ENCODE assay signal across 30 cellular contexts in genomic region chr11:107177106-107177477, GRCh38.
"Had no signal": no experiment of that assay in that cellular context is flagged by ENCODE, and none has a peak within 500 bp of the region (broad histone marks: within the 10 kb centered on the region; RNA-seq: fewer than 3 reads in every experiment).

No MANE protein-coding gene starts in this region.

- H3K27ac ChIP-seq: ascending aorta, esophagus muscularis mucosa, foreskin keratinocyte, gastroesophageal sphincter, heart right ventricle had no signal

- H3K27ac Mint-ChIP-seq: activated CD4-positive, alpha-beta memory T cell treated with anti-CD3 and anti-CD28 coated beads for 36 hours; activated CD4-positive, alpha-beta T cell treated with anti-CD3 and anti-CD28 coated beads for 36 hours; activated CD4-positive, alpha-beta T cell treated with anti-CD3 and anti-CD28 coated beads, Interleukin-2, amount 10 ng/mL, durations not matched to agents 24 days and 14 days; activated CD8-positive, alpha-beta memory T cell treated with anti-CD3 and anti-CD28 coated beads, Interleukin-2, amount 10 ng/mL, durations not matched to agents 7 days and 5 days; activated CD8-positive, alpha-beta T cell treated with anti-CD3 and anti-CD28 coated beads, Interleukin-2, amount 10 ng/mL, durations not matched to agents 7 days and 5 days; activated naive CD4-positive, alpha-beta T cell treated with anti-CD3 and anti-CD28 coated beads, Interleukin-2, amount 10 ng/mL, durations not matched to agents 7 days and 5 days; activated naive CD4-positive, alpha-beta T cell treated with anti-CD3 and anti-CD28 coated beads, Interleukin-2, amount 50 U/mL, for 72 hours; activated naive CD8-positive, alpha-beta T cell treated with anti-CD3 and anti-CD28 coated beads, Interleukin-2, amount 10 ng/mL, durations not matched to agents 7 days and 5 days; activated T-helper 1 cell treated with anti-CD3 and anti-CD28 coated beads, Interleukin-12 subunit alpha, Interleukin-12 subunit beta, Interleukin-2, Interleukin-4 antibody, amounts not matched to agents 30 ng/mL and 10 ng/mL and 1 ng/mL, durations not matched to agents 14 hours and 24 hours and 36 hours; activated T-helper 2 cell treated with anti-CD3 and anti-CD28 coated beads, Interferon-gamma antibody, Interleukin-2, Interleukin-4, amounts not matched to agents 10 μg/mL and 5 μg/mL and 100 μg/mL, durations not matched to agents 14 hours and 24 hours and 36 hours; effector memory CD8-positive, alpha-beta T cell had no signal

- ATAC-seq: activated CD4-positive, alpha-beta T cell treated with anti-CD3 and anti-CD28 coated beads for 36 hours; activated CD8-positive, alpha-beta memory T cell treated with anti-CD3 and anti-CD28 coated beads, Interleukin-2, amount 10 ng/mL, durations not matched to agents 7 days and 5 days; activated CD8-positive, alpha-beta T cell treated with anti-CD3 and anti-CD28 coated beads, Interleukin-2, amount 10 ng/mL, durations not matched to agents 7 days and 5 days; activated naive CD4-positive, alpha-beta T cell treated with anti-CD3 and anti-CD28 coated beads, Interleukin-2, amount 50 U/mL, for 72 hours; effector memory CD8-positive, alpha-beta T cell; foreskin keratinocyte; gastroesophageal sphincter; heart right ventricle had no signal

- H3K36me3 ChIP-seq: ascending aorta, esophagus muscularis mucosa, gastroesophageal sphincter, heart right ventricle had no signal

- H3K4me1 ChIP-seq: ascending aorta, esophagus muscularis mucosa, foreskin keratinocyte, gastroesophageal sphincter, heart right ventricle had no signal

- DNase-seq: activated CD4-positive, alpha-beta memory T cell treated with anti-CD3 and anti-CD28 coated beads for 36 hours; activated CD4-positive, alpha-beta T cell treated with anti-CD3 and anti-CD28 coated beads for 36 hours; activated CD4-positive, alpha-beta T cell treated with anti-CD3 and anti-CD28 coated beads, Interleukin-2, amount 10 ng/mL, durations not matched to agents 24 days and 14 days; activated CD4-positive, CD25-positive, alpha-beta regulatory T cell; activated CD4-positive, CD25-positive, alpha-beta regulatory T cell treated with anti-CD3 and anti-CD28 coated beads, Interleukin-2, amount 50 U/mL, for 72 hours; activated CD8-positive, alpha-beta memory T cell treated with anti-CD3 and anti-CD28 coated beads, Interleukin-2, amount 10 ng/mL, durations not matched to agents 7 days and 5 days; activated CD8-positive, alpha-beta memory T cell treated with anti-CD3 and anti-CD28 coated beads, Interleukin-2, amount 50 U/mL, for 4 hours; activated CD8-positive, alpha-beta T cell treated with anti-CD3 and anti-CD28 coated beads, Interleukin-2, amount 10 ng/mL, durations not matched to agents 7 days and 5 days; activated effector memory CD4-positive, alpha-beta T cell treated with anti-CD3 and anti-CD28 coated beads, Interleukin-2, amount 50 U/mL, for 16 hours; activated naive CD4-positive, alpha-beta T cell; activated naive CD4-positive, alpha-beta T cell treated with anti-CD3 and anti-CD28 coated beads, Interleukin-2, amount 10 ng/mL, durations not matched to agents 7 days and 5 days; activated naive CD8-positive, alpha-beta T cell treated with anti-CD3 and anti-CD28 coated beads, Interleukin-2, amount 10 ng/mL, durations not matched to agents 7 days and 5 days; activated T-cell treated with anti-CD3 and anti-CD28 coated beads, Interleukin-2, amount 50 U/mL, for 1 hour; activated T-cell treated with anti-CD3 and anti-CD28 coated beads, Interleukin-2, amount 50 U/mL, for 48 hours; cortex of kidney; dermis blood vessel endothelial cell; effector CD4-positive, alpha-beta T cell; effector memory CD8-positive, alpha-beta T cell; erythroblast; foreskin keratinocyte; heart right ventricle; T-helper 2 cell had no signal

- H3K9me3 Mint-ChIP-seq: activated naive CD8-positive, alpha-beta T cell treated with anti-CD3 and anti-CD28 coated beads, Interleukin-2, amount 10 ng/mL, durations not matched to agents 7 days and 5 days; activated T-helper 2 cell treated with anti-CD3 and anti-CD28 coated beads, Interferon-gamma antibody, Interleukin-2, Interleukin-4, amounts not matched to agents 10 μg/mL and 5 μg/mL and 100 μg/mL, durations not matched to agents 14 hours and 24 hours and 36 hours; brain; central memory CD8-positive, alpha-beta T cell had no signal

- H3K4me3 Mint-ChIP-seq: activated CD4-positive, alpha-beta memory T cell treated with anti-CD3 and anti-CD28 coated beads for 36 hours; activated CD4-positive, alpha-beta T cell treated with anti-CD3 and anti-CD28 coated beads for 36 hours; activated CD4-positive, alpha-beta T cell treated with anti-CD3 and anti-CD28 coated beads, Interleukin-2, amount 10 ng/mL, durations not matched to agents 24 days and 14 days; activated CD8-positive, alpha-beta memory T cell treated with anti-CD3 and anti-CD28 coated beads, Interleukin-2, amount 10 ng/mL, durations not matched to agents 7 days and 5 days; activated CD8-positive, alpha-beta T cell treated with anti-CD3 and anti-CD28 coated beads, Interleukin-2, amount 10 ng/mL, durations not matched to agents 7 days and 5 days; activated naive CD4-positive, alpha-beta T cell treated with anti-CD3 and anti-CD28 coated beads, Interleukin-2, amount 10 ng/mL, durations not matched to agents 7 days and 5 days; activated naive CD8-positive, alpha-beta T cell treated with anti-CD3 and anti-CD28 coated beads, Interleukin-2, amount 10 ng/mL, durations not matched to agents 7 days and 5 days; activated T-helper 1 cell treated with anti-CD3 and anti-CD28 coated beads, Interleukin-12 subunit alpha, Interleukin-12 subunit beta, Interleukin-2, Interleukin-4 antibody, amounts not matched to agents 30 ng/mL and 10 ng/mL and 1 ng/mL, durations not matched to agents 14 hours and 24 hours and 36 hours; brain; central memory CD8-positive, alpha-beta T cell; effector memory CD8-positive, alpha-beta T cell had no signal

- H3K4me1 Mint-ChIP-seq: activated CD4-positive, alpha-beta T cell treated with anti-CD3 and anti-CD28 coated beads for 36 hours; activated CD4-positive, alpha-beta T cell treated with anti-CD3 and anti-CD28 coated beads, Interleukin-2, amount 10 ng/mL, durations not matched to agents 24 days and 14 days; activated CD8-positive, alpha-beta memory T cell treated with anti-CD3 and anti-CD28 coated beads, Interleukin-2, amount 10 ng/mL, durations not matched to agents 7 days and 5 days; activated naive CD4-positive, alpha-beta T cell treated with anti-CD3 and anti-CD28 coated beads, Interleukin-2, amount 10 ng/mL, durations not matched to agents 7 days and 5 days; activated naive CD8-positive, alpha-beta T cell treated with anti-CD3 and anti-CD28 coated beads, Interleukin-2, amount 10 ng/mL, durations not matched to agents 7 days and 5 days; brain; central memory CD8-positive, alpha-beta T cell had no signal

- H3K9me3 ChIP-seq: ascending aorta, esophagus muscularis mucosa, gastroesophageal sphincter had no signal

- H3K27me3 Mint-ChIP-seq: activated CD4-positive, alpha-beta memory T cell treated with anti-CD3 and anti-CD28 coated beads for 36 hours; activated CD4-positive, alpha-beta T cell treated with anti-CD3 and anti-CD28 coated beads for 36 hours; activated CD4-positive, alpha-beta T cell treated with anti-CD3 and anti-CD28 coated beads, Interleukin-2, amount 10 ng/mL, durations not matched to agents 24 days and 14 days; activated CD8-positive, alpha-beta memory T cell treated with anti-CD3 and anti-CD28 coated beads, Interleukin-2, amount 10 ng/mL, durations not matched to agents 7 days and 5 days; activated naive CD4-positive, alpha-beta T cell treated with anti-CD3 and anti-CD28 coated beads, Interleukin-2, amount 10 ng/mL, durations not matched to agents 7 days and 5 days; activated naive CD8-positive, alpha-beta T cell treated with anti-CD3 and anti-CD28 coated beads, Interleukin-2, amount 10 ng/mL, durations not matched to agents 7 days and 5 days; brain; central memory CD8-positive, alpha-beta T cell; effector memory CD8-positive, alpha-beta T cell had no signal

- H3K36me3 Mint-ChIP-seq: activated CD4-positive, alpha-beta memory T cell treated with anti-CD3 and anti-CD28 coated beads for 36 hours; activated CD8-positive, alpha-beta memory T cell treated with anti-CD3 and anti-CD28 coated beads, Interleukin-2, amount 10 ng/mL, durations not matched to agents 7 days and 5 days; activated naive CD4-positive, alpha-beta T cell treated with anti-CD3 and anti-CD28 coated beads, Interleukin-2, amount 10 ng/mL, durations not matched to agents 7 days and 5 days; activated naive CD8-positive, alpha-beta T cell treated with anti-CD3 and anti-CD28 coated beads, Interleukin-2, amount 10 ng/mL, durations not matched to agents 7 days and 5 days; brain had no signal

- H3K4me3 ChIP-seq: ascending aorta, esophagus muscularis mucosa, gastroesophageal sphincter, heart right ventricle had no signal

- H3K27me3 ChIP-seq: ascending aorta, esophagus muscularis mucosa, foreskin keratinocyte, gastroesophageal sphincter, heart right ventricle had no signal
